In the genomic region with DNA sequence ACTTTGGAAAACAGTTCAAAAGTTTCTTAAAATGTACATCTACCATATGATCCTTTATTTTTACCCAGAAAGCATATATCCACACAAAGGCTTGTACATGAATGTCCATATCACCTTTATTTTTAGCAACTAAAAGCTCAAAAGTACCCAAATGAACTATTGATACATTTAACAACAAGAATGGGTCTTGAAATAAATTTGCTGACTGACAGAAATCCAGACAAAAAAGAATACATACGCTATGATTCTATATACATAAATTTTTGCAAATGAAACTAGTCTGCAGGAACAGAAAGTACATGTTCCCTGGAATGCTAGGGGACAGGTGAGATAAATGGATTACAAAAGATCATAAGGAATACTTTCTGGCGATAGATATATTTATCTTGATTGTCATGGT, we compare ENCODE assay signal across 28 cellular contexts.
"Had no signal": no experiment of that assay in that cellular context is flagged by ENCODE, and none has a peak within 500 bp of the region (broad histone marks: within the 10 kb centered on the region; RNA-seq: fewer than 3 reads in every experiment).

No MANE protein-coding gene starts in this region.

- H3K9me3 ChIP-seq: colonic mucosa, esophagus squamous epithelium, gastrocnemius medialis, gastroesophageal sphincter had no signal

- H3K36me3 ChIP-seq: colonic mucosa, esophagus muscularis mucosa, esophagus squamous epithelium, gastrocnemius medialis, gastroesophageal sphincter, heart left ventricle, heart right ventricle had no signal

- H3K4me3 ChIP-seq: colonic mucosa, coronary artery, dorsolateral prefrontal cortex, esophagus muscularis mucosa, esophagus squamous epithelium, gastrocnemius medialis, gastroesophageal sphincter, heart left ventricle, heart right ventricle had no signal

- H3K4me1 ChIP-seq: colonic mucosa, esophagus muscularis mucosa, esophagus squamous epithelium, foreskin keratinocyte, gastrocnemius medialis, gastroesophageal sphincter, heart left ventricle, heart right ventricle had no signal

- H3K27me3 ChIP-seq: colonic mucosa, dorsolateral prefrontal cortex, esophagus muscularis mucosa, esophagus squamous epithelium, foreskin keratinocyte, gastrocnemius medialis, gastroesophageal sphincter, heart left ventricle, heart right ventricle had no signal

- H3K27ac ChIP-seq: colonic mucosa, coronary artery, dorsolateral prefrontal cortex, epithelial cell of prostate, esophagus muscularis mucosa, esophagus squamous epithelium, foreskin keratinocyte, gastrocnemius medialis, gastroesophageal sphincter, heart left ventricle, heart right ventricle had no signal

- FAIRE-seq: colon, endometrium, endothelial cell of umbilical vein, frontal cortex had no signal

- DNase-seq: colonic mucosa; cortex of kidney; dermis blood vessel endothelial cell; dorsolateral prefrontal cortex; effector CD4-positive, alpha-beta T cell; effector CD8-positive, alpha-beta T cell; effector memory CD4-positive, alpha-beta T cell; effector memory CD8-positive, alpha-beta T cell; endodermal cell; erythroblast; esophagus squamous epithelium; foreskin fibroblast; foreskin keratinocyte; foreskin melanocyte; gastrocnemius medialis; glutamatergic neuron; head of caudate nucleus; heart left ventricle; heart right ventricle had no signal

- ATAC-seq: effector memory CD8-positive, alpha-beta T cell; esophagus mucosa; foreskin keratinocyte; gastrocnemius medialis; gastroesophageal sphincter; heart left ventricle; heart right ventricle had no signal
